ENCODE assay signal across 25 cellular contexts in the genomic region with DNA sequence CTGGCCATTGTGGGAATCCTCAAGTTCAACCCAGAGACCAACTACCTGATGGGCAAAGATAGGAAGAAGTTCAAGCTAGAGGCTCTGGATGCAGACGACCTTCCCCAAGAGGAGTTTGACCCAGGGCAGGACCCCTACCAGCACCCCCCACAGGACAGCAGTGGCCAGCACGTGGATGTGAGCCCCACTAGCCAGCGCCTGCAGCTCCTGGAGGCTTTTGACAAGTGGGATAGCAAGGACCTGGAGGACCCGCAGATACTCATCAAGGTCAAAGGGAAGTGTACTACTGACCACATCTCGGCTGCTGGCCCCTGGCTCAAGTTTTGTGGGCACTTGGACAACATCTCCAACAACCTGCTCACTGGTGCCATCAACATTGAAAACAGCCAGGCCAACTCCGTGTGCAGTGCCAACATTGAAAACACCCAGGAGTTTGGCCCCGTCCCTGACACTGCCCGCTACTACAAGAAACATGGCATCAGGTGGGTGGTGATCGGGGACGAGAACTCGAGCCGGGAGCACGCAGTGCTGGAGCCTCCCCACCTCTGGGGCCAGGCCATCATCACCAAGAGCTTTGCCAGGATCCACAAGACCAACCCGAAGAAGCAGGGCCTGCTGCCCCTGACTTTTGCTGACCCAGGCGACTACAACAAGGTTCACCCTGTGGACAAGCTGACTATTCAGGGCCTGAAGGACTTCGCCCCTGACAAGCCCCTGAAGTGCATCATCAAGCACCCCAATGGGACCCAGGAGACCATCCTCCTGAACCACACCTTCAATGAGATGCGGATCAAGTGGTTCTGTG. TPM values are rescaled to one million over a fixed set of nuclear protein-coding genes. Genes with fewer than 3 reads are reported as not detected.
"Had no signal": no experiment of that assay in that cellular context is flagged by ENCODE, and none has a peak within 500 bp of the region (broad histone marks: within the 10 kb centered on the region; RNA-seq: fewer than 3 reads in every experiment).

No MANE protein-coding gene starts in this region.

- H3K4me1 ChIP-seq: neural progenitor cell, pancreas, prostate gland, right lobe of liver, thyroid gland, upper lobe of left lung, vagina had no signal

- H3K4me3 ChIP-seq: neural progenitor cell, pancreas, prostate gland, right lobe of liver, sigmoid colon, stomach, thoracic aorta, thyroid gland, tibial nerve, upper lobe of left lung, vagina had no signal

- H3K27me3 ChIP-seq: neural progenitor cell, neutrophil, pancreas, right lobe of liver, sigmoid colon, stomach, thyroid gland, tibial nerve, upper lobe of left lung, vagina had no signal

- DNase-seq: naive thymus-derived CD4-positive, alpha-beta T cell; natural killer cell; occipital lobe; pancreas; right cardiac atrium; sigmoid colon; small intestine; stimulated activated CD4-positive, alpha-beta T cell treated with anti-CD3 and anti-CD28 coated beads, Interleukin-15, amount 100 ng/mL, for 24 hours; stimulated activated CD4-positive, alpha-beta T cell treated with anti-CD3 and anti-CD28 coated beads, Interleukin-2, amount 100 ng/mL, for 24 hours; stimulated activated CD4-positive, alpha-beta T cell treated with anti-CD3 and anti-CD28 coated beads, Interleukin-2, amount 100 ng/mL, for 48 hours; stimulated activated CD4-positive, alpha-beta T cell treated with anti-CD3 and anti-CD28 coated beads, Interleukin-4, amount 100 ng/mL, for 24 hours; stimulated activated naive B cell treated with anti-CD40 and anti-IgM and Interleukin-4, amounts not matched to agents 10 μg/mL and 1 μg/mL and 100 μg/mL, for 72 hours; stimulated activated naive CD4-positive, alpha-beta T cell treated with Interleukin-2 at 50 U/mL for 16 hours; stomach; trophoblast cell had no signal

- H3K27ac ChIP-seq: neural progenitor cell, neutrophil, pancreas, prostate gland, right lobe of liver, sigmoid colon, stomach, thoracic aorta, thyroid gland, tibial nerve, upper lobe of left lung, vagina had no signal

- H3K36me3 ChIP-seq: neural progenitor cell, neutrophil, pancreas, prostate gland, right lobe of liver, sigmoid colon, stomach, thoracic aorta, thyroid gland, tibial nerve, upper lobe of left lung, vagina had no signal

- H2AFZ ChIP-seq: neural progenitor cell had no signal

- FAIRE-seq: pancreas, small intestine, urothelium cell line had no signal

- H3K9me3 ChIP-seq: neutrophil, pancreas, prostate gland, right lobe of liver, sigmoid colon, stomach, thoracic aorta, thyroid gland, tibial nerve, upper lobe of left lung, vagina had no signal

- H3K4me2 ChIP-seq: neural progenitor cell had no signal

RNA-seq across cellular contexts. Expression of a gene that starts 46.8 kb away (rescaled TPM):
- polyA plus RNA-seq: naive thymus-derived CD4-positive, alpha-beta T cell had no signal
